ENCODE assay signal across 6 cellular contexts in the genomic region with DNA sequence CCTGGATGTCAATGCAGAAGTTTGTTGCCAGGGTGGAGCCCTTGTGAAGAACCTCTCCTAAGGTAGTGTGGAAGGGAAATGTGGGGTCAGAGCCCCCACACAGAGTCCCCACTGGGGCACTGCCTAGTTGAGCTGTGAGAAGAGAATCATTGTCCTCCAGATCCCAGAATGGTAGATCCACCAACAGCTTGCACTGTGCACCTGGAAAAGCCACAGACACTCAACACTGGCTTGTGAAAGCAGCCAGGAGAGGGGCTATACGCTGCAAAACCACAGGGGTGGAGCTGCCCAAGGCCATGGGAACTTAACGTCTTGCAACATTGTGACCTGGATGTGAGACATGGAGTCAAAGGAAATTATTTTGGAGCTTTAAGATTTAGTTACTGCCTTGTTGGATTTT. TPM values are rescaled to one million over a fixed set of nuclear protein-coding genes. Genes with fewer than 3 reads are reported as not detected.
"Had no signal": no experiment of that assay in that cellular context is flagged by ENCODE, and none has a peak within 500 bp of the region (broad histone marks: within the 10 kb centered on the region; RNA-seq: fewer than 3 reads in every experiment).

No MANE protein-coding gene starts in this region.

RNA-seq across cellular contexts. Expression of a gene that starts 55.2 kb away (rescaled TPM):
- total RNA-seq: MCF 10A, NCI-H460, OCI-LY7, PC-9, SJCRH30, SK-MEL-5 had no signal
